ENCODE assay signal across 8 cellular contexts in the genomic region with DNA sequence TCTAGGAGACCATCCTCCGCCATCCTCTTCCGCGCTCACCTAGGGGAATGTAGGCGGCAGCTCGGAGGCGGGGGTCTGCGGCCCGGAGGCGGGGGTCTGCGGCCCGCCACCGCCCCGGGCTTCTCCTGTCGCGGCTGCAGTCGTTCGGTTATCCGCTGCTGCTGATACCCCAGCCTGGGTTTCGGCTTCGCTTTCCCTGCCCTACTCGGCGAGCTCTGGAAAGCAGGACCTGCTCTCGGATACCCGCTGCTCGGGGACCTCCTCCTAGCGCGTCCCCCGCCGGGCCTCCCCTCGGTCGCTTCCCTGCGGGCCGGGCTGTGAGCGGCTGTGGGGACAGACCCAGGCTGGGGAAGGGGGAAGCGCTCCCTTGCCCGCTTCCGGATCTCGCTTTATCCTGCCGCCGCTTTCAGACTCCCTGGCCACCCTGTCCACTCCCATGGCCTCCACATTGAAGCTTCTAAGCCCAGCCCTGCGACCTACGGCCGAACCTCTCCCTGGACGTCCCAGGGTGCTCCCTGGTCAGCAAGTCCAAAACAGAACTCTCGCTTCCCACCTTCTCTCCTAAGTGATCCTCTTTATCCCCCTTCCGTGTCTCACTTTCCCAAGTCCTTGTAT. TPM values are rescaled to one million over a fixed set of nuclear protein-coding genes. Genes with fewer than 3 reads are reported as not detected.
DNase-seq lines count a peak whose midpoint lies in the region; ATAC-seq and TF ChIP-seq lines count a peak whose summit lies in the region.

No MANE protein-coding gene starts in this region.

- peaks cover 2% of the 10 kb centered on the region for H3K27me3 Mint-ChIP-seq in activated CD8-positive, alpha-beta memory T cell treated with anti-CD3 and anti-CD28 coated beads, Interleukin-2, amount 10 ng/mL, durations not matched to agents 7 days and 5 days
- H3K27me3 Mint-ChIP-seq in activated T-cell treated with anti-CD3 and anti-CD28 coated beads, Interleukin-2, amount 50 U/mL, for 24 hours: peaks cover 9% of the 10 kb centered on the region

- no peak overlapping the region for H3K4me3 Mint-ChIP-seq in activated CD8-positive, alpha-beta memory T cell treated with anti-CD3 and anti-CD28 coated beads, Interleukin-2, amount 10 ng/mL, durations not matched to agents 7 days and 5 days
- H3K4me3 Mint-ChIP-seq in activated T-cell treated with anti-CD3 and anti-CD28 coated beads, Interleukin-2, amount 50 U/mL, for 24 hours: no peak overlapping the region

- peak overlapping the region; percentile 88 for H3K4me3 ChIP-seq in left ventricle myocardium inferior
- peak overlapping the region; percentile 71 for H3K4me3 ChIP-seq in retinal pigment epithelial cell (ENCODE audit: low read length)

- peaks cover 43% of the 10 kb centered on the region for H3K4me1 ChIP-seq in left ventricle myocardium inferior

- peaks cover 24% of the 10 kb centered on the region for H3K4me1 Mint-ChIP-seq in activated CD8-positive, alpha-beta memory T cell treated with anti-CD3 and anti-CD28 coated beads, Interleukin-2, amount 10 ng/mL, durations not matched to agents 7 days and 5 days
- peaks cover 19% of the 10 kb centered on the region for H3K4me1 Mint-ChIP-seq in activated T-cell treated with anti-CD3 and anti-CD28 coated beads, Interleukin-2, amount 50 U/mL, for 24 hours (ENCODE audit: low read depth)

- no peaks in the 10 kb centered on the region for H3K27me3 ChIP-seq in left ventricle myocardium inferior (ENCODE audit: low read depth)

- no peaks in the 10 kb centered on the region for H3K9me3 ChIP-seq in left ventricle myocardium inferior (replicated peaks)

- peak overlapping the region; percentile 72 for H3K27ac ChIP-seq in left ventricle myocardium inferior (replicated peaks)

- TF ChIP-seq CTCF in left ventricle myocardium inferior (IDR thresholded peaks at IDR 0.05; ENCODE audit: borderline replicate concordance) (no peak), retinal pigment epithelial cell (conservative IDR thresholded peaks at IDR 0.05; ENCODE audit: low read depth, low read length) (no peak)

- CTCF ChIA-PET in activated CD8-positive, alpha-beta memory T cell treated with anti-CD3 and anti-CD28 coated beads, Interleukin-2, amount 10 ng/mL, durations not matched to agents 7 days and 5 days (lab: Charles Lee): interaction anchor here (1.1 to 2.8 kb wide), 4 partner anchors 11 to 225 kb away, joined by 3 to 18 read pairs (median 4); a partner anchor contains a TSS

- ATAC-seq in activated CD8-positive, alpha-beta memory T cell treated with anti-CD3 and anti-CD28 coated beads, Interleukin-2, amount 10 ng/mL, durations not matched to agents 7 days and 5 days: no peak
- ATAC-seq in HG03097 (IDR thresholded peaks at IDR 0.05; ENCODE audit: low FRiP score, unreplicated experiment) (no peak), HG02870 (IDR thresholded peaks at IDR 0.05; ENCODE audit: unreplicated experiment) (no peak)

- no peaks in the 10 kb centered on the region for H3K36me3 ChIP-seq in left ventricle myocardium inferior

- H3K36me3 Mint-ChIP-seq in activated CD8-positive, alpha-beta memory T cell treated with anti-CD3 and anti-CD28 coated beads, Interleukin-2, amount 10 ng/mL, durations not matched to agents 7 days and 5 days: peaks cover 3% of the 10 kb centered on the region
- H3K36me3 Mint-ChIP-seq in activated T-cell treated with anti-CD3 and anti-CD28 coated beads, Interleukin-2, amount 50 U/mL, for 24 hours (ENCODE audit: low read depth): peaks cover 5% of the 10 kb centered on the region

- intact Hi-C loops in left ventricle myocardium inferior (cut with micrococcal nuclease): no loop called here

- H3K27ac Mint-ChIP-seq in activated CD8-positive, alpha-beta memory T cell treated with anti-CD3 and anti-CD28 coated beads, Interleukin-2, amount 10 ng/mL, durations not matched to agents 7 days and 5 days: no peak overlapping the region
- no peak overlapping the region for H3K27ac Mint-ChIP-seq in activated T-cell treated with anti-CD3 and anti-CD28 coated beads, Interleukin-2, amount 50 U/mL, for 24 hours

- H3K9me3 Mint-ChIP-seq in activated CD8-positive, alpha-beta memory T cell treated with anti-CD3 and anti-CD28 coated beads, Interleukin-2, amount 10 ng/mL, durations not matched to agents 7 days and 5 days (ENCODE audit: low read depth): no peaks in the 10 kb centered on the region
- no peaks in the 10 kb centered on the region for H3K9me3 Mint-ChIP-seq in activated T-cell treated with anti-CD3 and anti-CD28 coated beads, Interleukin-2, amount 50 U/mL, for 24 hours

- DNase-seq in activated CD8-positive, alpha-beta memory T cell treated with anti-CD3 and anti-CD28 coated beads for 24 hours: peak; percentile 67
- no peak for DNase-seq in activated CD8-positive, alpha-beta memory T cell treated with anti-CD3 and anti-CD28 coated beads, Interleukin-2, amount 10 ng/mL, durations not matched to agents 7 days and 5 days
- DNase-seq in activated T-cell treated with anti-CD3 and anti-CD28 coated beads, Interleukin-2, amount 50 U/mL, for 24 hours: peak; percentile 47
- DNase-seq in left ventricle myocardium inferior (peak; percentile 28), retinal pigment epithelial cell (ENCODE audit: low read depth) (no peak), DMS153 treated with DMSO at 0.1 percent for 48 hours (lab: John Stamatoyannopoulos, UW; ENCODE audit: unreplicated experiment) (no peak)

RNA-seq across cellular contexts. Expression of a gene that starts 0.6 kb away (rescaled TPM):
- 1 to 10 TPM; 4.6 to 5.5 TPM for total RNA-seq in activated CD8-positive, alpha-beta memory T cell treated with anti-CD3 and anti-CD28 coated beads, Interleukin-2, amount 10 ng/mL, durations not matched to agents 7 days and 5 days
- 2.1 TPM for total RNA-seq in left ventricle myocardium inferior

RNA-seq across cellular contexts. Expression of a gene that starts 3.0 kb away (rescaled TPM):
- 10 to 100 TPM; 22.8 to 26.5 TPM for total RNA-seq in activated CD8-positive, alpha-beta memory T cell treated with anti-CD3 and anti-CD28 coated beads, Interleukin-2, amount 10 ng/mL, durations not matched to agents 7 days and 5 days
- 8.6 TPM for total RNA-seq in left ventricle myocardium inferior

RNA-seq across cellular contexts. Expression of a gene that starts 26.0 kb away (rescaled TPM):
- total RNA-seq in activated CD8-positive, alpha-beta memory T cell treated with anti-CD3 and anti-CD28 coated beads, Interleukin-2, amount 10 ng/mL, durations not matched to agents 7 days and 5 days: 100 to 1,000 TPM in 1 of 2 experiments, 10 to 100 TPM in 1; 85.4 to 115 TPM
- 59.7 TPM for total RNA-seq in left ventricle myocardium inferior

RNA-seq across cellular contexts. Expression of a gene that starts 34.5 kb away (rescaled TPM):
- 1 to 10 TPM; 3.6 to 6.3 TPM for total RNA-seq in activated CD8-positive, alpha-beta memory T cell treated with anti-CD3 and anti-CD28 coated beads, Interleukin-2, amount 10 ng/mL, durations not matched to agents 7 days and 5 days
- 7.5 TPM for total RNA-seq in left ventricle myocardium inferior

RNA-seq across cellular contexts. Expression of a gene that starts 40.3 kb away (rescaled TPM):
- not detected for total RNA-seq in activated CD8-positive, alpha-beta memory T cell treated with anti-CD3 and anti-CD28 coated beads, Interleukin-2, amount 10 ng/mL, durations not matched to agents 7 days and 5 days
- 0.16 TPM for total RNA-seq in left ventricle myocardium inferior

Comparison
In these comparisons a context has a peak if more than half of its experiments do, and no peak if none do; other contexts are left out.
1. DNase-seq: peak in activated CD8-positive, alpha-beta memory T cell treated with anti-CD3 and anti-CD28 coated beads for 24 hours (single experiment), activated T-cell treated with anti-CD3 and anti-CD28 coated beads, Interleukin-2, amount 50 U/mL, for 24 hours (single experiment) and left ventricle myocardium inferior (single experiment); none in activated CD8-positive, alpha-beta memory T cell treated with anti-CD3 and anti-CD28 coated beads, Interleukin-2, amount 10 ng/mL, durations not matched to agents 7 days and 5 days (single experiment), retinal pigment epithelial cell (single experiment) and DMS153 treated with DMSO at 0.1 percent for 48 hours (single experiment).